Comparison of ENCODE assay signal across 8 cellular contexts in genomic region chr14:73569185-73569957, GRCh38. TPM values are rescaled to one million over a fixed set of nuclear protein-coding genes. Genes with fewer than 3 reads are reported as not detected.
DNase-seq lines count a peak whose midpoint lies in the region; ATAC-seq, FAIRE-seq and TF ChIP-seq lines count a peak whose summit lies in the region.
"Not testable (repeated sequence)": the region's sequence is repeated elsewhere in the genome, so short reads cannot be mapped to it uniquely, and the experiment has no call there.

A gene with protein sequence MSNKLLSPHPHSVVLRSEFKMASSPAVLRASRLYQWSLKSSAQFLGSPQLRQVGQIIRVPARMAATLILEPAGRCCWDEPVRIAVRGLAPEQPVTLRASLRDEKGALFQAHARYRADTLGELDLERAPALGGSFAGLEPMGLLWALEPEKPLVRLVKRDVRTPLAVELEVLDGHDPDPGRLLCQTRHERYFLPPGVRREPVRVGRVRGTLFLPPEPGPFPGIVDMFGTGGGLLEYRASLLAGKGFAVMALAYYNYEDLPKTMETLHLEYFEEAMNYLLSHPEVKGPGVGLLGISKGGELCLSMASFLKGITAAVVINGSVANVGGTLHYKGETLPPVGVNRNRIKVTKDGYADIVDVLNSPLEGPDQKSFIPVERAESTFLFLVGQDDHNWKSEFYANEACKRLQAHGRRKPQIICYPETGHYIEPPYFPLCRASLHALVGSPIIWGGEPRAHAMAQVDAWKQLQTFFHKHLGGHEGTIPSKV (plus strand): TSS chr14:73569213. CDS start chr14:73569241, 28 bp downstream.

- peaks cover 22% of the 10 kb centered on the region for H3K4me1 ChIP-seq in mammary epithelial cell (ENCODE audit: insufficient read depth, low read length)
- not testable (repeated sequence) for H3K4me1 ChIP-seq in iPS-20b (ENCODE audit: insufficient read depth, low read length)
- H3K4me1 ChIP-seq in skeletal muscle satellite cell (ENCODE audit: control insufficient read depth, insufficient read depth, low read length): peaks cover 21% of the 10 kb centered on the region

- not testable (repeated sequence) for H3K27me3 ChIP-seq in mammary epithelial cell (ENCODE audit: insufficient read depth, low read length); skeletal muscle satellite cell (ENCODE audit: control insufficient read depth, insufficient read depth, low read length)
- peaks cover 19% of the 10 kb centered on the region; the same call in 1 of the 2 replicates for H3K27me3 ChIP-seq in iPS-20b (ENCODE audit: insufficient read depth, low read length)

- peak; percentile 61 for FAIRE-seq in GM18507 (lab: Jason Lieb, UNC)

- DNase-seq in GM18507 (ENCODE audit: extremely low spot score, insufficient read length, low read depth) (peak; percentile 58), NCI-H2227 treated with DMSO at 0.1 percent for 48 hours (lab: John Stamatoyannopoulos, UW) (peak; percentile 81), activated B cell treated with CpG ODN at 0.5 μM for 24 hours (peak; percentile 64), mammary epithelial cell (peak; percentile 72)

- H3K4me1 Mint-ChIP-seq in activated B cell treated with CpG ODN at 0.5 μM for 24 hours: peaks cover 36% of the 10 kb centered on the region

- H3K9ac ChIP-seq in mammary epithelial cell (ENCODE audit: insufficient read depth, low read length) (peak within 1 kb of the TSS; percentile 73), iPS-20b (ENCODE audit: low read depth, low read length) (peak within 1 kb of the TSS; percentile 71; the same call in 1 of the 2 replicates), skeletal muscle satellite cell (ENCODE audit: low read depth, low read length) (peak within 1 kb of the TSS; percentile 96)

- H3K4me3 ChIP-seq in mammary epithelial cell (replicated peaks in 1 of 3; ENCODE audit: insufficient read depth in 1 of 3, low read depth in 2 of 3, low read length in 3 of 3): peak within 1 kb of the TSS; percentile 40 to 60 (median 56)
- peak within 1 kb of the TSS; percentile 66 for H3K4me3 ChIP-seq in iPS-20b (ENCODE audit: low read length)
- H3K4me3 ChIP-seq in skeletal muscle satellite cell (ENCODE audit: low read length): peak within 1 kb of the TSS; percentile 85

- intact Hi-C loops in activated B cell treated with CpG ODN at 0.5 μM for 24 hours (cut with micrococcal nuclease): loop anchor here (2.0 to 5.0 kb wide), 3 partner anchors 13 to 512 kb away; partner anchors contain the start of genes RBM25 and RIOX1
- intact Hi-C loops in mammary epithelial cell (cut with micrococcal nuclease): not testable (repeated sequence)

- not testable (repeated sequence) for H3K9me3 Mint-ChIP-seq in activated B cell treated with CpG ODN at 0.5 μM for 24 hours

- not testable (repeated sequence) for H3K27me3 Mint-ChIP-seq in activated B cell treated with CpG ODN at 0.5 μM for 24 hours

- H3K36me3 Mint-ChIP-seq in activated B cell treated with CpG ODN at 0.5 μM for 24 hours (ENCODE audit: low read depth): peaks cover 16% of the 10 kb centered on the region

- CTCF ChIA-PET in activated B cell treated with CpG ODN at 0.5 μM for 24 hours (lab: Charles Lee): interaction anchor here (1.3 to 2.9 kb wide), 4 partner anchors 61 to 159 kb away, joined by 3 to 16 read pairs (median 8); partner anchors contain the start of gene RIOX1
- CTCF ChIA-PET in mammary epithelial cell (lab: Charles Lee; ENCODE audit: low non-redundant PET): not testable (repeated sequence)

- H3K36me3 ChIP-seq in mammary epithelial cell (ENCODE audit: insufficient read depth, low read length); iPS-20b (ENCODE audit: insufficient read depth, low read depth, low read length); skeletal muscle satellite cell (ENCODE audit: insufficient read depth, low read length): not testable (repeated sequence)

- dilution Hi-C loops in mammary epithelial cell (cut with HindIII; ENCODE audit: low sequenced_read_pairs): loop anchor here (5.0 kb wide), 2 partner anchors 47 to 48 kb away; no protein-coding TSS in a partner anchor

- H3K4me2 ChIP-seq in mammary epithelial cell (ENCODE audit: insufficient read depth, low read depth, low read length): peak within 1 kb of the TSS; percentile 82
- peak within 1 kb of the TSS; percentile 92 for H3K4me2 ChIP-seq in skeletal muscle satellite cell (ENCODE audit: low read length)

- TSS peak; percentile 53 for BruUV-seq in mammary epithelial cell (replicated peaks; lab: Mats Ljungman, UMichigan)

- not testable (repeated sequence) for H4K20me1 ChIP-seq in mammary epithelial cell (ENCODE audit: insufficient read depth, low read length)

- peaks cover 27% of the 10 kb centered on the region for H3K79me2 ChIP-seq in mammary epithelial cell (ENCODE audit: insufficient read depth, low read length)

- peak within 1 kb of the TSS; percentile 94 for H3K4me3 Mint-ChIP-seq in activated B cell treated with CpG ODN at 0.5 μM for 24 hours

- not testable (repeated sequence) for H3K9me3 ChIP-seq in mammary epithelial cell (replicated peaks; ENCODE audit: insufficient read depth, low read length); iPS-20b (ENCODE audit: insufficient read depth, low read depth, low read length); skeletal muscle satellite cell (replicated peaks; ENCODE audit: low read length)

- 4% methylated on average over 12 of the region's 82 CpGs for WGBS in mammary epithelial cell (ENCODE audit: low coverage, missing lambda C conversion rate)

- H2AFZ ChIP-seq in mammary epithelial cell (ENCODE audit: low read depth, low read length): peak within 1 kb of the TSS; percentile 94

- ATAC-seq in HG03108 (IDR thresholded peaks at IDR 0.05; ENCODE audit: unreplicated experiment) (peak; percentile 59), activated B cell treated with CpG ODN at 0.5 μM for 24 hours (ENCODE audit: low read depth) (peak; percentile 67)

- TF ChIP-seq CTCF in 22Rv1 (IDR thresholded peaks at IDR 0.05): peak; percentile 1; the same call in 1 of the 2 replicates
- TF ChIP-seq CTCF in activated B cell treated with CpG ODN at 0.5 μM for 24 hours (IDR thresholded peaks at IDR 0.05); mammary epithelial cell (conservative IDR thresholded peaks at IDR 0.05 in 1 of 2, IDR thresholded peaks at IDR 0.05 in 1 of 2; ENCODE audit: extremely low read depth in 1 of 2, insufficient read depth in 1 of 2, low read depth in 1 of 2, low read length in 2 of 2): not testable (repeated sequence)

- POLR2A ChIA-PET in activated B cell treated with CpG ODN at 0.5 μM for 24 hours (lab: Charles Lee): interaction anchor here (0.5 to 2.4 kb wide), 21 partner anchors 13 to 1101 kb away, joined by 3 to 20 read pairs (median 5); partner anchors contain the start of genes ACOT6, DNAL1, NUMB and RBM25

- peak within 1 kb of the TSS; percentile 84 for H3K27ac ChIP-seq in 22Rv1
- peak within 1 kb of the TSS; percentile 65 for H3K27ac ChIP-seq in mammary epithelial cell (ENCODE audit: insufficient read depth, low read depth, low read length)
- H3K27ac ChIP-seq in iPS-20b (ENCODE audit: low read length): not testable (repeated sequence)

- H3K27ac Mint-ChIP-seq in activated B cell treated with CpG ODN at 0.5 μM for 24 hours: peak within 1 kb of the TSS; percentile 95

- in situ Hi-C loops in mammary epithelial cell (cut with MboI; ENCODE audit: low sequenced_read_pairs in 2 of 2): not testable (repeated sequence)

RNA-seq across cellular contexts. Expression of the gene that starts here (rescaled TPM):
- total RNA-seq in activated B cell treated with CpG ODN at 0.5 μM for 24 hours: 11.1 and 13.8 TPM in 2 replicates
- total RNA-seq in mammary epithelial cell: 10 to 100 TPM in 1 of 2 donors, 1 to 10 TPM in 1; 9.6 to 18.7 TPM
- polyA plus RNA-seq in mammary epithelial cell: 15.0 TPM
- 2.2 TPM for polyA minus RNA-seq in mammary epithelial cell
- total RNA-seq in skeletal muscle satellite cell (2012; rRNA removed): 26.0 and 29.7 TPM in 2 replicates
